21 cellular contexts compared by ENCODE assay signal in genomic region chr6:45505470-45505869, GRCh38.
A peak's percentile ranks its signal among the peaks of the same experiment; 100 is the strongest.
DNase-seq lines count a peak whose midpoint lies in the region; ATAC-seq and TF ChIP-seq lines count a peak whose summit lies in the region.
"Had no signal": no experiment of that assay in that cellular context is flagged by ENCODE, and none has a peak within 500 bp of the region (broad histone marks: within the 10 kb centered on the region; RNA-seq: fewer than 3 reads in every experiment).

No MANE protein-coding gene starts in this region.

- H3K18ac ChIP-seq in neuronal stem cell (ENCODE audit: low read length) = no peak overlapping the region

- ATAC-seq in GM18907 (IDR thresholded peaks at IDR 0.05; ENCODE audit: unreplicated experiment) (no peak), GM18867 (IDR thresholded peaks at IDR 0.05; ENCODE audit: unreplicated experiment) (no peak)
- ATAC-seq: natural killer cell; stimulated activated memory B cell treated with anti-CD40 and anti-IgM and Interleukin-4, amounts not matched to agents 10 μg/mL and 1 μg/mL and 100 μg/mL, for 72 hours had no signal

- DNase-seq in Calu3 (no peak), endodermal cell (no peak), neuronal stem cell (ENCODE audit: low spot score) (no peak), NCI-H2171 (lab: John Stamatoyannopoulos, UW) (no peak), SHP77 (lab: John Stamatoyannopoulos, UW) (no peak)
- DNase-seq: activated effector memory CD4-positive, alpha-beta T cell treated with anti-CD3 and anti-CD28 coated beads, Interleukin-2, amount 50 U/mL, for 16 hours; central memory CD4-positive, alpha-beta T cell; effector CD8-positive, alpha-beta T cell; heart right ventricle; lower lobe of right lung; natural killer cell; NCI-H1092; NCI-H2081 treated with DMSO at 0.1 percent for 48 hours; SK-N-SH; stimulated activated CD4-positive, alpha-beta T cell treated with anti-CD3 and anti-CD28 coated beads, Interleukin-15, amount 100 ng/mL, for 24 hours; tibial artery had no signal

- no TSS peak for BruUV-seq in Calu3 (replicated peaks; lab: Mats Ljungman, UMichigan)

- peak overlapping the region; percentile 71 for H3K27ac Mint-ChIP-seq in Calu3 (ENCODE audit: unreplicated experiment)
- peak overlapping the region; percentile 26 for H3K27ac Mint-ChIP-seq in endodermal cell
- H3K27ac Mint-ChIP-seq: natural killer cell; stimulated activated memory B cell treated with anti-CD40 and anti-IgM and Interleukin-4, amounts not matched to agents 10 μg/mL and 1 μg/mL and 100 μg/mL, for 72 hours had no signal

- no peaks in the 10 kb centered on the region for H3K9me2 ChIP-seq in Loucy (replicated peaks; ENCODE audit: low read depth, low read length)
- H3K9me2 ChIP-seq: SK-N-SH had no signal

- H3K4me2 ChIP-seq in Loucy (ENCODE audit: low read depth, low read length, poor library complexity, severe bottlenecking) = peak overlapping the region; percentile 61
- H3K4me2 ChIP-seq in neuronal stem cell (ENCODE audit: insufficient read depth, low read length, poor library complexity, severe bottlenecking) = peak overlapping the region; percentile 49

- no peaks in the 10 kb centered on the region for H3F3A ChIP-seq in Loucy (ENCODE audit: low read depth)

- peaks cover 60% of the 10 kb centered on the region for H3K4me1 ChIP-seq in Loucy (ENCODE audit: insufficient read depth, low read length, poor library complexity, severe bottlenecking)
- peaks cover 2% of the 10 kb centered on the region for H3K4me1 ChIP-seq in endodermal cell (ENCODE audit: control insufficient read depth, insufficient read depth, low read length)
- peaks cover 8 to 14% of the 10 kb centered on the region in 2 donors for H3K4me1 ChIP-seq in neuronal stem cell (ENCODE audit: control insufficient read depth in 2 of 2, insufficient read depth in 1 of 2, low read depth in 1 of 2, low read length in 2 of 2)
- H3K4me1 ChIP-seq: lower lobe of right lung, tibial artery had no signal

- H3K27ac ChIP-seq in endodermal cell (ENCODE audit: low read depth, low read length) (no peak overlapping the region), neuronal stem cell (replicated peaks; ENCODE audit: low read length) (no peak overlapping the region)
- H3K27ac ChIP-seq: heart right ventricle, lower lobe of right lung, tibial artery had no signal

- H2BK15ac ChIP-seq in neuronal stem cell (ENCODE audit: low read length) = no peak overlapping the region

- no peak overlapping the region for H4K8ac ChIP-seq in neuronal stem cell (ENCODE audit: low read depth, low read length)

- TF ChIP-seq CTCF in Calu3 (IDR thresholded peaks at IDR 0.05; ENCODE audit: unreplicated experiment) (no peak), Loucy (conservative IDR thresholded peaks at IDR 0.05; ENCODE audit: low read length) (no peak), endodermal cell (conservative IDR thresholded peaks at IDR 0.05) (no peak)

- H3K23ac ChIP-seq in neuronal stem cell (ENCODE audit: low read depth, low read length, poor library complexity) = no peak overlapping the region

- intact Hi-C loops in Calu3 (cut with micrococcal nuclease; ENCODE audit: unreplicated experiment) = loop anchor here (2.0 kb wide), 1 partner anchor 47 kb away; no protein-coding TSS in a partner anchor

- no peak overlapping the region for H2BK5ac ChIP-seq in neuronal stem cell (ENCODE audit: low read length)

- no peak overlapping the region for H3K14ac ChIP-seq in neuronal stem cell (ENCODE audit: low read length)

- H3K4me3 ChIP-seq in Loucy (ENCODE audit: low read length, poor library complexity, severe bottlenecking) = peak overlapping the region; percentile 35
- no peak overlapping the region for H3K4me3 ChIP-seq in endodermal cell (ENCODE audit: low read length)
- no peak overlapping the region for H3K4me3 ChIP-seq in neuronal stem cell (ENCODE audit: low read length in 2 of 2)
- H3K4me3 ChIP-seq: heart right ventricle, lower lobe of right lung, tibial artery had no signal

- H3K4me1 Mint-ChIP-seq in Calu3 (ENCODE audit: low read depth, unreplicated experiment) (peaks cover 15% of the 10 kb centered on the region), endodermal cell (peaks cover 28% of the 10 kb centered on the region)
- H3K4me1 Mint-ChIP-seq: natural killer cell; stimulated activated memory B cell treated with anti-CD40 and anti-IgM and Interleukin-4, amounts not matched to agents 10 μg/mL and 1 μg/mL and 100 μg/mL, for 72 hours had no signal

- H2AFZ ChIP-seq in Loucy (ENCODE audit: low read length) (no peak overlapping the region), neuronal stem cell (ENCODE audit: low read length) (peak overlapping the region; percentile 79)

- no peaks in the 10 kb centered on the region for H4K20me1 ChIP-seq in Loucy (ENCODE audit: insufficient read depth, low read length, poor library complexity, severe bottlenecking)

- no peak overlapping the region for H3K4me3 Mint-ChIP-seq in Calu3 (ENCODE audit: low read depth, unreplicated experiment)
- H3K4me3 Mint-ChIP-seq in endodermal cell = no peak overlapping the region
- H3K4me3 Mint-ChIP-seq: CD14-positive monocyte; natural killer cell; stimulated activated memory B cell treated with anti-CD40 and anti-IgM and Interleukin-4, amounts not matched to agents 10 μg/mL and 1 μg/mL and 100 μg/mL, for 72 hours had no signal

- CTCF ChIA-PET in Calu3 (lab: Charles Lee) = interaction anchor here (0.7 to 1.1 kb wide), 2 partner anchors 15 to 209 kb away, joined by 3 to 6 read pairs; no protein-coding TSS in a partner anchor

- H3K27me3 ChIP-seq in Loucy (ENCODE audit: insufficient read depth, low read length, poor library complexity, severe bottlenecking) = no peaks in the 10 kb centered on the region
- H3K27me3 ChIP-seq in endodermal cell (ENCODE audit: control insufficient read depth, insufficient read depth, low read length, poor library complexity, severe bottlenecking) = no peaks in the 10 kb centered on the region
- no peaks in the 10 kb centered on the region for H3K27me3 ChIP-seq in neuronal stem cell (ENCODE audit: control insufficient read depth in 3 of 3, insufficient read depth in 3 of 3, low read depth in 1 of 3, low read length in 3 of 3)
- H3K27me3 ChIP-seq: heart right ventricle, tibial artery had no signal

- H3K9me3 Mint-ChIP-seq in Calu3 (ENCODE audit: low read depth, unreplicated experiment) (no peaks in the 10 kb centered on the region), endodermal cell (no peaks in the 10 kb centered on the region)
- H3K9me3 Mint-ChIP-seq: CD14-positive monocyte; natural killer cell; stimulated activated memory B cell treated with anti-CD40 and anti-IgM and Interleukin-4, amounts not matched to agents 10 μg/mL and 1 μg/mL and 100 μg/mL, for 72 hours had no signal

- H2BK12ac ChIP-seq in neuronal stem cell (ENCODE audit: low read length) = no peak overlapping the region

- H2AK5ac ChIP-seq in neuronal stem cell (ENCODE audit: low read depth, low read length) = no peak overlapping the region

- H3K79me2 ChIP-seq in Loucy (ENCODE audit: insufficient read depth, low read length) = peaks cover 19% of the 10 kb centered on the region; the same call in 1 of the 2 replicates

- no peak overlapping the region for H2BK120ac ChIP-seq in neuronal stem cell (ENCODE audit: low read depth, low read length)

- no peaks in the 10 kb centered on the region for H3K79me1 ChIP-seq in neuronal stem cell (ENCODE audit: low read depth, low read length)

- peaks cover 4% of the 10 kb centered on the region for H3K36me3 Mint-ChIP-seq in Calu3 (ENCODE audit: insufficient read depth, unreplicated experiment)
- H3K36me3 Mint-ChIP-seq in endodermal cell (ENCODE audit: low read depth) = no peaks in the 10 kb centered on the region
- H3K36me3 Mint-ChIP-seq: natural killer cell; stimulated activated memory B cell treated with anti-CD40 and anti-IgM and Interleukin-4, amounts not matched to agents 10 μg/mL and 1 μg/mL and 100 μg/mL, for 72 hours had no signal

- H4K91ac ChIP-seq in neuronal stem cell (ENCODE audit: low read depth, low read length, poor library complexity) = no peak overlapping the region

- H3K9me3 ChIP-seq in Loucy (ENCODE audit: insufficient read depth, low read depth, low read length) (no peaks in the 10 kb centered on the region), endodermal cell (ENCODE audit: control insufficient read depth, low read length) (no peaks in the 10 kb centered on the region), neuronal stem cell (replicated peaks in 1 of 2; ENCODE audit: control insufficient read depth in 2 of 2, insufficient read depth in 1 of 2, low read depth in 1 of 2, low read length in 2 of 2) (no peaks in the 10 kb centered on the region)
- H3K9me3 ChIP-seq: heart right ventricle, lower lobe of right lung, SK-N-SH, tibial artery had no signal

- H3K9ac ChIP-seq in Loucy (ENCODE audit: low read depth, low read length, poor library complexity, severe bottlenecking) = peak overlapping the region; percentile 47
- no peak overlapping the region for H3K9ac ChIP-seq in endodermal cell (ENCODE audit: extremely low read depth, low read length, poor library complexity, severe bottlenecking)
- no peak overlapping the region for H3K9ac ChIP-seq in neuronal stem cell (ENCODE audit: low read depth, low read length, poor library complexity)
- H3K9ac ChIP-seq: SK-N-SH had no signal

- peaks cover 17% of the 10 kb centered on the region; the same call in 1 of the 2 replicates for H3K36me3 ChIP-seq in Loucy (ENCODE audit: insufficient read depth, low read length)
- H3K36me3 ChIP-seq in endodermal cell (ENCODE audit: control insufficient read depth, insufficient read depth, low read length) = no peaks in the 10 kb centered on the region
- H3K36me3 ChIP-seq in neuronal stem cell (replicated peaks in 1 of 2; ENCODE audit: control insufficient read depth in 2 of 2, insufficient read depth in 2 of 2, low read length in 2 of 2) = peaks cover 0 to 72% of the 10 kb centered on the region in 2 donors
- H3K36me3 ChIP-seq: heart right ventricle, lower lobe of right lung, tibial artery had no signal

- H3K27me3 Mint-ChIP-seq in Calu3 (ENCODE audit: unreplicated experiment) = no peaks in the 10 kb centered on the region
- no peaks in the 10 kb centered on the region for H3K27me3 Mint-ChIP-seq in endodermal cell (ENCODE audit: insufficient read depth)
- H3K27me3 Mint-ChIP-seq: stimulated activated memory B cell treated with anti-CD40 and anti-IgM and Interleukin-4, amounts not matched to agents 10 μg/mL and 1 μg/mL and 100 μg/mL, for 72 hours had no signal

- WGBS in endodermal cell (ENCODE audit: insufficient coverage in 1 of 2, insufficient read length in 1 of 2), 2 experiments = 91 to 100% methylated on average over 1 to 2 of the region's 2 CpGs
- WGBS in neuronal stem cell (ENCODE audit: extremely low coverage in 2 of 2, insufficient read length in 2 of 2, insufficient replicate concordance in 1 of 2), 2 donors = no CpG with 5 or more reads among the region's 2 CpGs

- H3K4ac ChIP-seq in neuronal stem cell (ENCODE audit: low read length) = no peak overlapping the region
